Comparison of ENCODE assay signal across 20 cellular contexts in the genomic region with DNA sequence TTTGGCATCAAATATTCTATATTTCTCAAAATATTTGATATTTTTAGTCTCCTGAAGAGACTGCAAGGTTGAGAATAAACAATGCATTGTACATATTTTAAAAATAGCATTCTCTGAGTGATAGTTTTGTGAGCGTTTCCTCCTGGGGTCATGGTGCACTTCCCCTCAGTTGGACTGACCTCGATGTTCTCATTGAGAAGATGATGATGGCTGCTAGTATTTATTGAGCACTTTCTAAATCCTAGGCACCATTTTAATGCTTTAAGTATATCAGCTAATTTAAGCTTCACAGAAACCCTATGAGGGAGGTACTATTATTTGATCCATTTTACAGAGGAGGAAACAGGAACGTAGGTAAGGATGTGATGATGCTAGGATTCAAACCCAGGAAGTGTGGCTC. TPM values are rescaled to one million over a fixed set of nuclear protein-coding genes. Genes with fewer than 3 reads are reported as not detected.
DNase-seq lines count a peak whose midpoint lies in the region; ATAC-seq and TF ChIP-seq lines count a peak whose summit lies in the region.
"Had no signal": no experiment of that assay in that cellular context is flagged by ENCODE, and none has a peak within 500 bp of the region (broad histone marks: within the 10 kb centered on the region; RNA-seq: fewer than 3 reads in every experiment).

No MANE protein-coding gene starts in this region.

- H3K36me3 ChIP-seq in ACC112 (ENCODE audit: insufficient read depth, low read length): no peaks in the 10 kb centered on the region
- no peaks in the 10 kb centered on the region for H3K36me3 ChIP-seq in right lobe of liver
- no peaks in the 10 kb centered on the region for H3K36me3 ChIP-seq in sigmoid colon

- H3K4me1 Mint-ChIP-seq in T-cell: peaks cover 18 to 44% (median 30%) of the 10 kb centered on the region in 3 donors

- TF ChIP-seq CTCF in right lobe of liver (IDR thresholded peaks at IDR 0.05) (no peak), sigmoid colon (IDR thresholded peaks at IDR 0.05) (no peak)

- CTCF ChIA-PET in T-cell (lab: Charles Lee): interaction anchor here in 1 of 2 donors (1.1 to 1.3 kb wide), 2 partner anchors 102 to 119 kb away, joined by 3 read pairs; no protein-coding TSS in a partner anchor

- no peaks in the 10 kb centered on the region for H3K9me3 Mint-ChIP-seq in T-cell
- H3K9me3 Mint-ChIP-seq: effector memory CD8-positive, alpha-beta T cell had no signal

- H3K36me3 Mint-ChIP-seq in T-cell: no peaks in the 10 kb centered on the region
- H3K36me3 Mint-ChIP-seq: activated naive CD8-positive, alpha-beta T cell had no signal

- TF ChIP-seq POLR2A in right lobe of liver (IDR thresholded peaks at IDR 0.05): no peak
- TF ChIP-seq POLR2A in sigmoid colon (IDR thresholded peaks at IDR 0.05): no peak

- H3K4me3 ChIP-seq in ACC112 (ENCODE audit: low read depth, low read length) (no peak overlapping the region), right lobe of liver (no peak overlapping the region), sigmoid colon (no peak overlapping the region)
- H3K4me3 ChIP-seq: A549, testis had no signal

- H3K4me1 ChIP-seq in ACC112 (ENCODE audit: control insufficient read depth, insufficient read depth, low read length, unreplicated experiment) (peaks cover 68% of the 10 kb centered on the region), right lobe of liver (peaks cover 0 to 4% (median 0%) of the 10 kb centered on the region in 4 donors), sigmoid colon (peaks cover 0 to 24% (median 8%) of the 10 kb centered on the region in 4 donors)

- H3K27me3 Mint-ChIP-seq in T-cell: peaks cover 0 to 7% of the 10 kb centered on the region in 2 donors
- H3K27me3 Mint-ChIP-seq: activated naive CD8-positive, alpha-beta T cell had no signal

- peaks cover 59% of the 10 kb centered on the region for H3K79me2 ChIP-seq in ACC112 (ENCODE audit: control insufficient read depth, insufficient read depth, low read length, unreplicated experiment)

- H3K27ac ChIP-seq in ACC112 (ENCODE audit: low read depth, low read length) (peak overlapping the region; percentile 20; the same call in 1 of the 2 replicates), right lobe of liver (no peak overlapping the region), sigmoid colon (no peak overlapping the region), substantia nigra (ENCODE audit: low read depth, low read length, poor library complexity, severe bottlenecking) (no peak overlapping the region)
- H3K27ac ChIP-seq: C4-2B had no signal

- TF ChIP-seq EP300 in sigmoid colon (IDR thresholded peaks at IDR 0.05): no peak

- H3K4me3 Mint-ChIP-seq in T-cell: no peak overlapping the region
- H3K4me3 Mint-ChIP-seq: activated naive CD8-positive, alpha-beta T cell; effector memory CD8-positive, alpha-beta T cell had no signal

- peak; percentile 17 for ATAC-seq in GM18511 (IDR thresholded peaks at IDR 0.05; ENCODE audit: unreplicated experiment)
- ATAC-seq in T-cell (replicated peaks in 1 of 4): no peak
- peak; percentile 20 to 48 (median 34) for ATAC-seq in right lobe of liver
- ATAC-seq in HG02970 (IDR thresholded peaks at IDR 0.05; ENCODE audit: low FRiP score, unreplicated experiment): no peak
- ATAC-seq: A549; effector memory CD8-positive, alpha-beta T cell; HCT116; left colon had no signal

- POLR2A ChIA-PET in T-cell (lab: Charles Lee): no interaction called here

- DNase-seq in T-cell (no peak), right lobe of liver (no peak), sigmoid colon (no peak), substantia nigra (lab: John Stamatoyannopoulos, UW) (no peak)
- DNase-seq in activated CD4-positive, alpha-beta T cell treated with anti-CD3 and anti-CD28 coated beads, Interleukin-2, amount 50 U/mL, for 1 hour: no peak
- DNase-seq: activated CD4-positive, alpha-beta T cell treated with anti-CD3 and anti-CD28 coated beads for 1 hour; DMS53; effector memory CD8-positive, alpha-beta T cell; GF-D8; left colon; NCI-H1436; NCI-H510A treated with DMSO at 0.1 percent for 48 hours; testis had no signal

- no peak overlapping the region for H2AFZ ChIP-seq in ACC112 (ENCODE audit: low read length, unreplicated experiment)

- no peaks in the 10 kb centered on the region for H3K27me3 ChIP-seq in ACC112 (ENCODE audit: insufficient read depth, low read length)
- no peaks in the 10 kb centered on the region for H3K27me3 ChIP-seq in right lobe of liver
- H3K27me3 ChIP-seq in sigmoid colon: no peaks in the 10 kb centered on the region
- H3K27me3 ChIP-seq: testis had no signal

- 67% methylated on average over 3 of the region's 3 CpGs for WGBS in right lobe of liver (ENCODE audit: insufficient coverage, low coverage, low lambda C conversion rate, missing lambda C conversion rate)
- WGBS in sigmoid colon, 2 donors: 55 to 78% methylated on average over 3 of the region's 3 CpGs

- no peaks in the 10 kb centered on the region for H3K9me3 ChIP-seq in right lobe of liver
- no peaks in the 10 kb centered on the region for H3K9me3 ChIP-seq in sigmoid colon
- H3K9me3 ChIP-seq: A549, testis had no signal

- H3K27ac Mint-ChIP-seq in T-cell: peak overlapping the region; percentile 30 to 56
- H3K27ac Mint-ChIP-seq: activated naive CD8-positive, alpha-beta T cell; effector memory CD8-positive, alpha-beta T cell had no signal

- intact Hi-C loops in right lobe of liver (cut with DNase I) (no loop called here), sigmoid colon (cut with DNase I) (no loop called here)

RNA-seq across cellular contexts. Expression of a gene that starts 18.2 kb away (rescaled TPM):
- total RNA-seq in T-cell (1 to 10 TPM; 5.9 to 9.3 (median 7.4) TPM), right lobe of liver (10 to 100 TPM in 4 of 6 experiments, 1 to 10 TPM in 2; 8.2 to 17.4 (median 12.2) TPM), sigmoid colon (10 to 100 TPM; 17.9 to 29.5 (median 25.6) TPM)
- polyA plus RNA-seq in sigmoid colon: 1 to 10 TPM; 2.5 to 7.6 (median 5.4) TPM

Comparison
In these comparisons a context has a peak if more than half of its experiments do, and no peak if none do; other contexts are left out.
1. ATAC-seq: peak in GM18511 (single experiment) and right lobe of liver (4 of 4); none in T-cell (0 of 4) and HG02970 (single experiment).